In genomic region chr2:166321076-166321475, GRCh38 we compare ENCODE assay signal across 18 cellular contexts. TPM values are rescaled to one million over a fixed set of nuclear protein-coding genes. Genes with fewer than 3 reads are reported as not detected.
DNase-seq lines count a peak whose midpoint lies in the region; TF ChIP-seq lines count a peak whose summit lies in the region.
"Had no signal": no experiment of that assay in that cellular context is flagged by ENCODE, and none has a peak within 500 bp of the region (broad histone marks: within the 10 kb centered on the region; RNA-seq: fewer than 3 reads in every experiment).

No MANE protein-coding gene starts in this region.

- H3K36me3 ChIP-seq in GM23248 (ENCODE audit: low read depth) (no peaks in the 10 kb centered on the region), brain microvascular endothelial cell (replicated peaks) (no peaks in the 10 kb centered on the region)
- H3K36me3 ChIP-seq: BLaER1 had no signal

- no peaks in the 10 kb centered on the region for H4K20me1 ChIP-seq in GM23248 (ENCODE audit: insufficient read depth)
- H4K20me1 ChIP-seq: BLaER1 had no signal

- no peaks in the 10 kb centered on the region for H3K9me3 Mint-ChIP-seq in activated naive CD4-positive, alpha-beta T cell treated with anti-CD3 and anti-CD28 coated beads, Interleukin-2, amount 10 ng/mL, durations not matched to agents 7 days and 5 days
- H3K9me3 Mint-ChIP-seq: CD14-positive monocyte, H9 had no signal

- H3K4me1 Mint-ChIP-seq in activated naive CD4-positive, alpha-beta T cell treated with anti-CD3 and anti-CD28 coated beads, Interleukin-2, amount 10 ng/mL, durations not matched to agents 7 days and 5 days, result no peaks in the 10 kb centered on the region
- H3K4me1 Mint-ChIP-seq: CD14-positive monocyte; CD4-positive, alpha-beta memory T cell; H9 had no signal

- H3K27me3 Mint-ChIP-seq in activated naive CD4-positive, alpha-beta T cell treated with anti-CD3 and anti-CD28 coated beads, Interleukin-2, amount 10 ng/mL, durations not matched to agents 7 days and 5 days, result no peaks in the 10 kb centered on the region
- H3K27me3 Mint-ChIP-seq: CD4-positive, alpha-beta memory T cell had no signal

- H3K4me2 ChIP-seq in GM23248 (ENCODE audit: unreplicated experiment), result no peak overlapping the region
- H3K4me2 ChIP-seq: A549, BLaER1 had no signal

- no peaks in the 10 kb centered on the region for H3F3A ChIP-seq in GM23248 (ENCODE audit: insufficient read depth)

- H3K4me3 ChIP-seq in GM23248 (no peak overlapping the region), brain microvascular endothelial cell (ENCODE audit: low read depth, low read length) (no peak overlapping the region)
- H3K4me3 ChIP-seq: A549, BLaER1, GM12878, K562 had no signal

- H2AFZ ChIP-seq in GM23248, result no peak overlapping the region

- TF ChIP-seq CTCF in brain microvascular endothelial cell (IDR thresholded peaks at IDR 0.05; ENCODE audit: low read depth, low read length, missing control alignments), result no peak

- H3K9me2 ChIP-seq in GM23248 (ENCODE audit: insufficient read depth), result no peaks in the 10 kb centered on the region

- no peak overlapping the region for H3K27ac Mint-ChIP-seq in activated naive CD4-positive, alpha-beta T cell treated with anti-CD3 and anti-CD28 coated beads, Interleukin-2, amount 10 ng/mL, durations not matched to agents 7 days and 5 days
- H3K27ac Mint-ChIP-seq: CD14-positive monocyte; CD4-positive, alpha-beta memory T cell; H9 had no signal

- CTCF ChIA-PET in activated naive CD4-positive, alpha-beta T cell treated with anti-CD3 and anti-CD28 coated beads, Interleukin-2, amount 10 ng/mL, durations not matched to agents 7 days and 5 days (lab: Charles Lee), result no interaction called here

- WGBS in GM23248 (ENCODE audit: low coverage in 1 of 2, low lambda C conversion rate in 2 of 2, missing lambda C conversion rate in 2 of 2), 2 experiments, result 66 to 76% methylated on average over 3 of the region's 3 CpGs

- in situ Hi-C loops in GM23248 (cut with MboI), result no loop called here
- in situ Hi-C loops in brain microvascular endothelial cell (cut with HindIII; ENCODE audit: low pct_ligation_motif_present, low sequenced_read_pairs), result no loop called here

- H3K4me1 ChIP-seq in GM23248 (ENCODE audit: insufficient read depth), result no peaks in the 10 kb centered on the region
- H3K4me1 ChIP-seq: A549, BLaER1 had no signal

- no peak overlapping the region for H3K4me3 Mint-ChIP-seq in activated naive CD4-positive, alpha-beta T cell treated with anti-CD3 and anti-CD28 coated beads, Interleukin-2, amount 10 ng/mL, durations not matched to agents 7 days and 5 days
- H3K4me3 Mint-ChIP-seq: CD14-positive monocyte; CD4-positive, alpha-beta memory T cell; H9 had no signal

- DNase-seq in GM23248 (peak; percentile 32), M059J (ENCODE audit: low read depth) (peak; percentile 7), brain microvascular endothelial cell (peak; percentile 5), 8988T (no peak), NCI-H748 (lab: John Stamatoyannopoulos, UW; ENCODE audit: unreplicated experiment) (no peak), SKM-1 treated with dmso at 0.1 percent for 144 hours (lab: John Stamatoyannopoulos, UW; ENCODE audit: unreplicated experiment) (no peak)
- no peak for DNase-seq in activated naive CD4-positive, alpha-beta T cell treated with anti-CD3 and anti-CD28 coated beads, Interleukin-2, amount 10 ng/mL, durations not matched to agents 7 days and 5 days
- DNase-seq: CD4-positive, alpha-beta memory T cell; DMS153; DMS79; H9 had no signal

- no peaks in the 10 kb centered on the region for H3K9me3 ChIP-seq in GM23248 (ENCODE audit: low read depth)
- H3K9me3 ChIP-seq: A549, BLaER1 had no signal

- H3K27me3 ChIP-seq in GM23248 (replicated peaks; ENCODE audit: insufficient read depth) (no peaks in the 10 kb centered on the region), brain microvascular endothelial cell (replicated peaks) (no peaks in the 10 kb centered on the region)
- H3K27me3 ChIP-seq: BLaER1 had no signal

- H3K27ac ChIP-seq in GM23248 (no peak overlapping the region), brain microvascular endothelial cell (no peak overlapping the region)
- H3K27ac ChIP-seq: A549, BLaER1, HL-60 had no signal

- no peaks in the 10 kb centered on the region for H3K36me3 Mint-ChIP-seq in activated naive CD4-positive, alpha-beta T cell treated with anti-CD3 and anti-CD28 coated beads, Interleukin-2, amount 10 ng/mL, durations not matched to agents 7 days and 5 days
- H3K36me3 Mint-ChIP-seq: CD14-positive monocyte; CD4-positive, alpha-beta memory T cell had no signal

- no peaks in the 10 kb centered on the region for H3K79me2 ChIP-seq in GM23248 (ENCODE audit: insufficient read depth)

- no peak overlapping the region for H3K9ac ChIP-seq in GM23248
- H3K9ac ChIP-seq: BLaER1 had no signal

RNA-seq across cellular contexts. Expression of gene SCN9A, which starts 54.7 kb away (rescaled TPM):
- total RNA-seq in GM23248 (2014; rRNA removed; shearing (Covaris generic)), result 8.3 and 17.6 TPM in 2 replicates
- polyA plus RNA-seq in GM23248 (2016; fragmentation: Nextera tagmentation; extraction: Ambion mirVana), result 6.1 and 7.2 TPM in 2 replicates
- total RNA-seq in M059J (2014; rRNA removed; shearing (Covaris generic)), result 0.42 and 0.86 TPM in 2 replicates
- total RNA-seq: CD4-positive, alpha-beta memory T cell; G401 had no signal
- polyA plus RNA-seq: CD4-positive, alpha-beta memory T cell had no signal

Comparison
In these comparisons a context has a peak if more than half of its experiments do, and no peak if none do; other contexts are left out.
1. DNase-seq: peak in GM23248 (single experiment), M059J (single experiment) and brain microvascular endothelial cell (single experiment); none in 8988T (single experiment), activated naive CD4-positive, alpha-beta T cell treated with anti-CD3 and anti-CD28 coated beads, Interleukin-2, amount 10 ng/mL, durations not matched to agents 7 days and 5 days (single experiment), NCI-H748 (single experiment) and SKM-1 treated with dmso at 0.1 percent for 144 hours (single experiment).